ENCODE assay signal across 22 cellular contexts in the genomic region with DNA sequence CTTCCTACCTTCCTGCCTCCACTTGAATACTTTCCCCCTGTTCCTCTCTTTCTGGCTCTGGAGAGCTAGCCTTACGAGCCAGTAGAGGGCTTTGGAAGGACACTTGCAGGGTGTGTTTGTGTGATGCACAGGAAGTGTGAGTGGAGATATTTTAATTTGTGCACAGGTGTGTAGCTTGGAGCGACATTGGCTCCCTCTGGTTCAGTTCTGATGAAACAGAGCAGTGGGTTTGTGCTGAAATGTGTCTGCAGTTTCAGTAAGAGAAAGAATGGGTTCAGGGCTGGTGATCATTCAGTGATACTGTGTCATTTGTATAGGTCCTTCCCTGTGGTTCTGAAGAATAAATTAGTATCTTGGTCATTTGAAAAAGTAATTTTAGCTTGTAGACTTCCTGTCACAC.
A peak's percentile ranks its signal among the peaks of the same experiment; 100 is the strongest.
DNase-seq lines count a peak whose midpoint lies in the region; ATAC-seq and TF ChIP-seq lines count a peak whose summit lies in the region.
"Had no signal": no experiment of that assay in that cellular context is flagged by ENCODE, and none has a peak within 500 bp of the region (broad histone marks: within the 10 kb centered on the region; RNA-seq: fewer than 3 reads in every experiment).

No MANE protein-coding gene starts in this region.

- peak overlapping the region; percentile 31 for H3K27ac Mint-ChIP-seq in MCF 10A (ENCODE audit: low read depth, unreplicated experiment)
- H3K27ac Mint-ChIP-seq in endodermal cell: peak overlapping the region; percentile 35
- H3K27ac Mint-ChIP-seq in stimulated activated naive B cell treated with anti-CD40 and anti-IgM and Interleukin-4, amounts not matched to agents 10 μg/mL and 1 μg/mL and 100 μg/mL, for 72 hours: peak overlapping the region; percentile 42

- CTCF ChIA-PET in MCF 10A (lab: Yijun Ruan, JAX) (interaction anchor here (0.5 to 2.2 kb wide), 3 partner anchors 13 to 174 kb away, joined by 3 to 8 read pairs (median 3); no protein-coding TSS in a partner anchor), mammary epithelial cell (lab: Charles Lee; ENCODE audit: low non-redundant PET) (no interaction called here)

- no peak overlapping the region for H3K9ac ChIP-seq in mammary epithelial cell (ENCODE audit: insufficient read depth, low read length)
- no peak overlapping the region for H3K9ac ChIP-seq in OCI-LY1 (ENCODE audit: low read length)
- no peak overlapping the region for H3K9ac ChIP-seq in endodermal cell (ENCODE audit: extremely low read depth, low read length, poor library complexity, severe bottlenecking)

- POLR2A ChIA-PET in MCF 10A (lab: Yijun Ruan, JAX): no interaction called here

- TF ChIP-seq CTCF in MCF 10A (IDR thresholded peaks at IDR 0.05; ENCODE audit: unreplicated experiment) (no peak), mammary epithelial cell (conservative IDR thresholded peaks at IDR 0.05 in 1 of 2, IDR thresholded peaks at IDR 0.05 in 1 of 2; ENCODE audit: extremely low read depth in 1 of 2, insufficient read depth in 1 of 2, low read depth in 1 of 2, low read length in 2 of 2) (no peak), OCI-LY1 (IDR thresholded peaks at IDR 0.05; ENCODE audit: low read length) (peak; percentile 15; the same call in 1 of the 2 replicates), endodermal cell (conservative IDR thresholded peaks at IDR 0.05) (peak; percentile 23)

- peaks cover 36% of the 10 kb centered on the region for H3K36me3 Mint-ChIP-seq in MCF 10A (ENCODE audit: insufficient read depth, unreplicated experiment)
- peaks cover 23% of the 10 kb centered on the region for H3K36me3 Mint-ChIP-seq in endodermal cell (ENCODE audit: low read depth)
- peaks cover 33 to 64% of the 10 kb centered on the region in 2 donors for H3K36me3 Mint-ChIP-seq in stimulated activated naive B cell treated with anti-CD40 and anti-IgM and Interleukin-4, amounts not matched to agents 10 μg/mL and 1 μg/mL and 100 μg/mL, for 72 hours

- H3K36me3 ChIP-seq in mammary epithelial cell (ENCODE audit: insufficient read depth, low read length): peaks cover 6% of the 10 kb centered on the region
- peaks cover 54% of the 10 kb centered on the region for H3K36me3 ChIP-seq in OCI-LY1 (ENCODE audit: insufficient read depth, low read length)
- H3K36me3 ChIP-seq in endodermal cell (ENCODE audit: control insufficient read depth, insufficient read depth, low read length): peaks cover 53% of the 10 kb centered on the region

- H3K4me3 ChIP-seq in mammary epithelial cell (replicated peaks in 1 of 3; ENCODE audit: insufficient read depth in 1 of 3, low read depth in 2 of 3, low read length in 3 of 3) (no peak overlapping the region), OCI-LY1 (ENCODE audit: low read depth, low read length, poor library complexity, severe bottlenecking) (no peak overlapping the region), endodermal cell (ENCODE audit: low read length) (no peak overlapping the region)
- H3K4me3 ChIP-seq: SJCRH30 had no signal

- H3F3A ChIP-seq in OCI-LY1 (ENCODE audit: insufficient read depth, low read length): no peaks in the 10 kb centered on the region

- H3K27me3 ChIP-seq in mammary epithelial cell (ENCODE audit: insufficient read depth, low read length) (no peaks in the 10 kb centered on the region), OCI-LY1 (ENCODE audit: insufficient read depth, low read length) (no peaks in the 10 kb centered on the region), endodermal cell (ENCODE audit: control insufficient read depth, insufficient read depth, low read length, poor library complexity, severe bottlenecking) (no peaks in the 10 kb centered on the region)
- H3K27me3 ChIP-seq: SJCRH30 had no signal

- H2AFZ ChIP-seq in mammary epithelial cell (ENCODE audit: low read depth, low read length): no peak overlapping the region
- no peak overlapping the region for H2AFZ ChIP-seq in OCI-LY1 (ENCODE audit: low read length)

- BruUV-seq in MCF 10A (replicated peaks; lab: Mats Ljungman, UMichigan) (no TSS peak), mammary epithelial cell (replicated peaks; lab: Mats Ljungman, UMichigan) (no TSS peak)

- H3K9me3 ChIP-seq in mammary epithelial cell (replicated peaks; ENCODE audit: insufficient read depth, low read length): no peaks in the 10 kb centered on the region
- no peaks in the 10 kb centered on the region for H3K9me3 ChIP-seq in OCI-LY1 (ENCODE audit: low read length)
- H3K9me3 ChIP-seq in endodermal cell (ENCODE audit: control insufficient read depth, low read length): no peaks in the 10 kb centered on the region
- H3K9me3 ChIP-seq: SJCRH30 had no signal

- peak; percentile 91 to 92 for ATAC-seq in stimulated activated naive B cell treated with anti-CD40 and anti-IgM and Interleukin-4, amounts not matched to agents 10 μg/mL and 1 μg/mL and 100 μg/mL, for 72 hours (replicated peaks)
- no peak for ATAC-seq in GM21529 (IDR thresholded peaks at IDR 0.05; ENCODE audit: unreplicated experiment)

- DNase-seq in MCF 10A (ENCODE audit: unreplicated experiment): no peak
- no peak for DNase-seq in mammary epithelial cell
- no peak for DNase-seq in endodermal cell
- DNase-seq in stimulated activated naive B cell treated with anti-CD40 and anti-IgM and Interleukin-4, amounts not matched to agents 10 μg/mL and 1 μg/mL and 100 μg/mL, for 72 hours: no peak
- DNase-seq in AG08396 (ENCODE audit: low spot score): no peak
- DNase-seq in ecto neural progenitor cell (ENCODE audit: low spot score): no peak
- DNase-seq: ACHN, DMS53, EL, H7, MM.1S, NCI-H1092 treated with DMSO at 0.1 percent for 48 hours, NCI-H146, NCI-H2029, NCI-H226, NCI-H510A treated with DMSO at 0.1 percent for 48 hours, NCI-H774, OCI-M1, SJCRH30 had no signal

- H3K9me2 ChIP-seq in OCI-LY1 (ENCODE audit: low read depth, low read length): no peaks in the 10 kb centered on the region

- H3K27me3 Mint-ChIP-seq in MCF 10A (ENCODE audit: insufficient read depth, unreplicated experiment) (no peaks in the 10 kb centered on the region), endodermal cell (ENCODE audit: insufficient read depth) (no peaks in the 10 kb centered on the region)
- H3K27me3 Mint-ChIP-seq in stimulated activated naive B cell treated with anti-CD40 and anti-IgM and Interleukin-4, amounts not matched to agents 10 μg/mL and 1 μg/mL and 100 μg/mL, for 72 hours: no peaks in the 10 kb centered on the region

- H3K4me3 Mint-ChIP-seq in MCF 10A (ENCODE audit: unreplicated experiment) (no peak overlapping the region), endodermal cell (no peak overlapping the region)
- no peak overlapping the region for H3K4me3 Mint-ChIP-seq in stimulated activated naive B cell treated with anti-CD40 and anti-IgM and Interleukin-4, amounts not matched to agents 10 μg/mL and 1 μg/mL and 100 μg/mL, for 72 hours

- H3K9me3 Mint-ChIP-seq in MCF 10A (ENCODE audit: unreplicated experiment) (no peaks in the 10 kb centered on the region), endodermal cell (no peaks in the 10 kb centered on the region)
- H3K9me3 Mint-ChIP-seq in stimulated activated naive B cell treated with anti-CD40 and anti-IgM and Interleukin-4, amounts not matched to agents 10 μg/mL and 1 μg/mL and 100 μg/mL, for 72 hours: no peaks in the 10 kb centered on the region

- H3K4me1 ChIP-seq in mammary epithelial cell (ENCODE audit: insufficient read depth, low read length) (no peaks in the 10 kb centered on the region), OCI-LY1 (ENCODE audit: insufficient read depth, low read length, severe bottlenecking) (peaks cover 8% of the 10 kb centered on the region), endodermal cell (ENCODE audit: control insufficient read depth, insufficient read depth, low read length) (no peaks in the 10 kb centered on the region)
- H3K4me1 ChIP-seq: SJCRH30 had no signal

- intact Hi-C loops in MCF 10A (cut with micrococcal nuclease): no loop called here
- intact Hi-C loops in mammary epithelial cell (cut with micrococcal nuclease): no loop called here

- 85% methylated on average over 2 of the region's 2 CpGs for WGBS in mammary epithelial cell (ENCODE audit: low coverage, missing lambda C conversion rate)
- 99 to 100% methylated on average over 1 to 2 of the region's 2 CpGs for WGBS in endodermal cell (ENCODE audit: insufficient coverage in 1 of 2, insufficient read length in 1 of 2), 2 experiments

- no peaks in the 10 kb centered on the region for H4K20me1 ChIP-seq in mammary epithelial cell (ENCODE audit: insufficient read depth, low read length)
- no peaks in the 10 kb centered on the region for H4K20me1 ChIP-seq in OCI-LY1 (ENCODE audit: insufficient read depth, low read length)

- H3K4me1 Mint-ChIP-seq in MCF 10A (ENCODE audit: insufficient read depth, unreplicated experiment): no peaks in the 10 kb centered on the region
- peaks cover 27% of the 10 kb centered on the region for H3K4me1 Mint-ChIP-seq in endodermal cell
- H3K4me1 Mint-ChIP-seq in stimulated activated naive B cell treated with anti-CD40 and anti-IgM and Interleukin-4, amounts not matched to agents 10 μg/mL and 1 μg/mL and 100 μg/mL, for 72 hours: peaks cover 17 to 54% of the 10 kb centered on the region in 2 donors

- dilution Hi-C loops in mammary epithelial cell (cut with HindIII; ENCODE audit: low sequenced_read_pairs): no loop called here

- in situ Hi-C loops in mammary epithelial cell (cut with MboI; ENCODE audit: low sequenced_read_pairs in 2 of 2): no loop called here

- H3K79me2 ChIP-seq in mammary epithelial cell (ENCODE audit: insufficient read depth, low read length) (peaks cover 79% of the 10 kb centered on the region), OCI-LY1 (ENCODE audit: insufficient read depth, low read length) (no peaks in the 10 kb centered on the region; the same call in 1 of the 2 replicates)

- H3K4me2 ChIP-seq in mammary epithelial cell (ENCODE audit: insufficient read depth, low read depth, low read length): no peak overlapping the region
- H3K4me2 ChIP-seq in OCI-LY1 (ENCODE audit: low read length): no peak overlapping the region

- H3K27ac ChIP-seq in mammary epithelial cell (ENCODE audit: insufficient read depth, low read depth, low read length) (no peak overlapping the region), OCI-LY1 (ENCODE audit: low read depth, low read length, poor library complexity, severe bottlenecking) (peak overlapping the region; percentile 9), endodermal cell (ENCODE audit: low read depth, low read length) (no peak overlapping the region)
- H3K27ac ChIP-seq: 22Rv1, SJCRH30 had no signal

Comparison
In these comparisons a context has a peak if more than half of its experiments do, and no peak if none do; other contexts are left out.
1. CTCF ChIP-seq: peak in OCI-LY1 (single experiment) and endodermal cell (single experiment); none in MCF 10A (single experiment) and mammary epithelial cell (0 of 2).
2. Peak in every context shown above with its lines, with median percentiles within 50 percentile points of each other: H3K27ac Mint-ChIP-seq.